8 cellular contexts compared by ENCODE assay signal in the genomic region with DNA sequence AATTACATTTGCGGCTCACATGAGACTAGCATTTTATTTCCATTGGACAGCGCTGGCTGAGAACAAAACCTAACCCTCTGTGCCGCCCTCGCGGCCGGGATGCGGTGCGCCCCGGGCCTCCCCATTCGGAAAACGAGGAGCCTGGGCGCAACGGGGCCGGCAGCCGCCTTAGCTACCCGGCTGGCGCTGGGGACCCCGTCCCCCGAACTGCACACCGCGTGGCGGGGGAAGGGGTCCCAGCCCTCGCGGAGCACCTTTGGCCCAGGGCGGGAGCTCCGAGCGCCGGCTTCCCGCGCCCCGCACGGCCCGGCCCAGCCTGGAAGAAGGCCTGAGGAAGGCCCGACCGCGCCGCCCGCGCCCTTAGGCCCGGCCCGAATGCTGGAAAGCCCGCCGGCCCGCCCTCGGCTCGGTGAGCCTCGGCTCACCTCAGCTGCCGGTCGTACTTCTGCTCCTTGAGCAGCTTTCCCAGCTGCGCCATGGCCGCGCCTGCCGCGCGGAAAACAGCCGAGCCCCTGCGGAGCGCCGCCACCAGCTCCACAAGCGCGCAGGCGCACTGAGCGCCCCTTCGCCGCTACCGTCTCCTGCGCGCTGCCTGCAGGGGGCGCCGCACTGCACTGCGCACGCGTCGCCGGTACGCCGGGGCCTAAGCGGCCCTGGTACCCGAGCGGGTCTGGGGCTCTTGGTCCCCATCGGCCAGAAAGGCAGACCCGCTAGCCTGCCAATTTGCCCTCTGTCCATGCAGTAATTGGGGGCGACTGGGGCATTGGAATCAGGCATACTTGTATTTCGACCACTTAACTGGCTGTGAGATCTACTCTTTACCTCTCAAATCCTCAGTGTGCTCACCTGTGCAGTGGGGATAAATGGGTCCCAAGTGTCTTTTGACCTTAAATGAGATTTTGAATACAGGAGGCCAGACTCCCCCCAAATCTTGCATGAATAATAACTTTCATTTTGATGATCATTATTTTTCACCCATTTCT. TPM values are rescaled to one million over a fixed set of nuclear protein-coding genes. Genes with fewer than 3 reads are reported as not detected.
DNase-seq lines count a peak whose midpoint lies in the region; ATAC-seq and TF ChIP-seq lines count a peak whose summit lies in the region.

Gene NAE1 (minus strand): TSS at position 555 of the 983 bp plus-strand sequence. CDS start 77 bp downstream, at position 478.

- no peaks in the 10 kb centered on the region for H3K27me3 ChIP-seq in naive thymus-derived CD4-positive, alpha-beta T cell (ENCODE audit: control insufficient read depth in 2 of 2, insufficient read depth in 2 of 2, low read length in 2 of 2)

- H3K4me3 Mint-ChIP-seq in activated T-cell treated with anti-CD3 and anti-CD28 coated beads, Interleukin-2, amount 50 U/mL, for 72 hours = peak within 1 kb of the TSS; percentile 71 to 79
- peak within 1 kb of the TSS; percentile 75 to 89 (median 79) for H3K4me3 Mint-ChIP-seq in naive thymus-derived CD4-positive, alpha-beta T cell
- H3K4me3 Mint-ChIP-seq in stimulated activated naive B cell treated with anti-CD40 and anti-IgM and Interleukin-4, amounts not matched to agents 10 μg/mL and 1 μg/mL and 100 μg/mL, for 72 hours = peak within 1 kb of the TSS; percentile 72 to 83

- H3K4me1 ChIP-seq in naive thymus-derived CD4-positive, alpha-beta T cell (ENCODE audit: control insufficient read depth in 2 of 2, insufficient read depth in 2 of 2, low read length in 2 of 2) = peaks cover 19 to 28% of the 10 kb centered on the region in 2 donors

- DNase-seq in DMS79 treated with DMSO at 0.1 percent for 48 hours (lab: John Stamatoyannopoulos, UW) (peak; percentile 38), KG1 (lab: John Stamatoyannopoulos, UW) (peak; percentile 82), fibroblast of gingiva (ENCODE audit: low read depth) (peak; percentile 79)
- DNase-seq in activated T-cell treated with anti-CD3 and anti-CD28 coated beads, Interleukin-2, amount 50 U/mL, for 72 hours = peak; percentile 90 to 95
- DNase-seq in naive thymus-derived CD4-positive, alpha-beta T cell = peak; percentile 82 to 97 (median 93)
- DNase-seq in stimulated activated naive B cell treated with anti-CD40 and anti-IgM and Interleukin-4, amounts not matched to agents 10 μg/mL and 1 μg/mL and 100 μg/mL, for 72 hours = peak; percentile 89

- POLR2A ChIA-PET in naive thymus-derived CD4-positive, alpha-beta T cell (lab: Charles Lee) = interaction anchor here (0.6 to 2.6 kb wide), 16 partner anchors 10 to 424 kb away, joined by 3 to 21 read pairs (median 4); partner anchors contain the start of genes CIAO2B, CKLF, DYNC1LI2 and PDP2

- H3K36me3 ChIP-seq in naive thymus-derived CD4-positive, alpha-beta T cell (ENCODE audit: control insufficient read depth in 2 of 3, insufficient read depth in 3 of 3, low read length in 3 of 3) = peaks cover 0 to 18% (median 2%) of the 10 kb centered on the region in 3 experiments

- H3K9me3 Mint-ChIP-seq in activated T-cell treated with anti-CD3 and anti-CD28 coated beads, Interleukin-2, amount 50 U/mL, for 72 hours = no peaks in the 10 kb centered on the region
- H3K9me3 Mint-ChIP-seq in naive thymus-derived CD4-positive, alpha-beta T cell = peaks cover 0 to 2% (median 0%) of the 10 kb centered on the region in 11 donors
- H3K9me3 Mint-ChIP-seq in stimulated activated naive B cell treated with anti-CD40 and anti-IgM and Interleukin-4, amounts not matched to agents 10 μg/mL and 1 μg/mL and 100 μg/mL, for 72 hours = no peaks in the 10 kb centered on the region

- no peaks in the 10 kb centered on the region for H3K27me3 Mint-ChIP-seq in activated T-cell treated with anti-CD3 and anti-CD28 coated beads, Interleukin-2, amount 50 U/mL, for 72 hours (ENCODE audit: low read depth)
- H3K27me3 Mint-ChIP-seq in naive thymus-derived CD4-positive, alpha-beta T cell = no peaks in the 10 kb centered on the region
- peaks cover 1 to 11% of the 10 kb centered on the region in 2 donors for H3K27me3 Mint-ChIP-seq in stimulated activated naive B cell treated with anti-CD40 and anti-IgM and Interleukin-4, amounts not matched to agents 10 μg/mL and 1 μg/mL and 100 μg/mL, for 72 hours

- no peaks in the 10 kb centered on the region for H3K9me3 ChIP-seq in naive thymus-derived CD4-positive, alpha-beta T cell (ENCODE audit: control insufficient read depth in 2 of 3, low read length in 3 of 3)

- ATAC-seq in GM21723 (IDR thresholded peaks at IDR 0.05; ENCODE audit: unreplicated experiment) = peak; percentile 88
- peak; percentile 95 to 96 for ATAC-seq in activated T-cell treated with anti-CD3 and anti-CD28 coated beads, Interleukin-2, amount 50 U/mL, for 72 hours (replicated peaks in 1 of 2)
- peak; percentile 99 for ATAC-seq in naive thymus-derived CD4-positive, alpha-beta T cell
- ATAC-seq in stimulated activated naive B cell treated with anti-CD40 and anti-IgM and Interleukin-4, amounts not matched to agents 10 μg/mL and 1 μg/mL and 100 μg/mL, for 72 hours (replicated peaks) = peak; percentile 97

- H3K27ac ChIP-seq in naive thymus-derived CD4-positive, alpha-beta T cell (ENCODE audit: low read depth, low read length) = peak within 1 kb of the TSS; percentile 78

- peak within 1 kb of the TSS; percentile 84 for H3K4me3 ChIP-seq in naive thymus-derived CD4-positive, alpha-beta T cell (ENCODE audit: low read length)

- CTCF ChIA-PET in naive thymus-derived CD4-positive, alpha-beta T cell (lab: Charles Lee) = interaction anchor here (0.5 to 1.9 kb wide), 23 partner anchors 8 to 179 kb away, joined by 3 to 15 read pairs (median 3); partner anchors contain the start of genes CA7, DYNC1LI2 and PDP2

- intact Hi-C loops in naive thymus-derived CD4-positive, alpha-beta T cell (cut with micrococcal nuclease) = loop anchor here (1.0 to 5.0 kb wide), 6 partner anchors 37 to 97 kb away; partner anchors contain the start of genes DYNC1LI2 (in 2 of the 2) and RRAD (in 1 of the 2)

- peaks cover 49% of the 10 kb centered on the region for H3K4me1 Mint-ChIP-seq in activated T-cell treated with anti-CD3 and anti-CD28 coated beads, Interleukin-2, amount 50 U/mL, for 72 hours (ENCODE audit: low read depth)
- H3K4me1 Mint-ChIP-seq in naive thymus-derived CD4-positive, alpha-beta T cell = peaks cover 15 to 36% (median 34%) of the 10 kb centered on the region in 7 donors
- peaks cover 13 to 30% of the 10 kb centered on the region in 2 donors for H3K4me1 Mint-ChIP-seq in stimulated activated naive B cell treated with anti-CD40 and anti-IgM and Interleukin-4, amounts not matched to agents 10 μg/mL and 1 μg/mL and 100 μg/mL, for 72 hours

- H3K36me3 Mint-ChIP-seq in activated T-cell treated with anti-CD3 and anti-CD28 coated beads, Interleukin-2, amount 50 U/mL, for 72 hours (ENCODE audit: insufficient read depth in 2 of 2) = peaks cover 5 to 14% of the 10 kb centered on the region in 2 donors
- H3K36me3 Mint-ChIP-seq in naive thymus-derived CD4-positive, alpha-beta T cell = peaks cover 0 to 13% (median 9%) of the 10 kb centered on the region in 5 donors
- H3K36me3 Mint-ChIP-seq in stimulated activated naive B cell treated with anti-CD40 and anti-IgM and Interleukin-4, amounts not matched to agents 10 μg/mL and 1 μg/mL and 100 μg/mL, for 72 hours = peaks cover 3 to 15% of the 10 kb centered on the region in 2 donors

- H3K27ac Mint-ChIP-seq in activated T-cell treated with anti-CD3 and anti-CD28 coated beads, Interleukin-2, amount 50 U/mL, for 72 hours = peak within 1 kb of the TSS; percentile 57
- H3K27ac Mint-ChIP-seq in naive thymus-derived CD4-positive, alpha-beta T cell = peak within 1 kb of the TSS in 8 of 9 donors; percentile 32 to 86 (median 59)
- H3K27ac Mint-ChIP-seq in stimulated activated naive B cell treated with anti-CD40 and anti-IgM and Interleukin-4, amounts not matched to agents 10 μg/mL and 1 μg/mL and 100 μg/mL, for 72 hours = peak within 1 kb of the TSS; percentile 62

TF ChIP-seq in PFSK-1, 5 proteins besides CTCF, POLR2A, EP300 and RAD21:
- TF ChIP-seq, protein P1, sequence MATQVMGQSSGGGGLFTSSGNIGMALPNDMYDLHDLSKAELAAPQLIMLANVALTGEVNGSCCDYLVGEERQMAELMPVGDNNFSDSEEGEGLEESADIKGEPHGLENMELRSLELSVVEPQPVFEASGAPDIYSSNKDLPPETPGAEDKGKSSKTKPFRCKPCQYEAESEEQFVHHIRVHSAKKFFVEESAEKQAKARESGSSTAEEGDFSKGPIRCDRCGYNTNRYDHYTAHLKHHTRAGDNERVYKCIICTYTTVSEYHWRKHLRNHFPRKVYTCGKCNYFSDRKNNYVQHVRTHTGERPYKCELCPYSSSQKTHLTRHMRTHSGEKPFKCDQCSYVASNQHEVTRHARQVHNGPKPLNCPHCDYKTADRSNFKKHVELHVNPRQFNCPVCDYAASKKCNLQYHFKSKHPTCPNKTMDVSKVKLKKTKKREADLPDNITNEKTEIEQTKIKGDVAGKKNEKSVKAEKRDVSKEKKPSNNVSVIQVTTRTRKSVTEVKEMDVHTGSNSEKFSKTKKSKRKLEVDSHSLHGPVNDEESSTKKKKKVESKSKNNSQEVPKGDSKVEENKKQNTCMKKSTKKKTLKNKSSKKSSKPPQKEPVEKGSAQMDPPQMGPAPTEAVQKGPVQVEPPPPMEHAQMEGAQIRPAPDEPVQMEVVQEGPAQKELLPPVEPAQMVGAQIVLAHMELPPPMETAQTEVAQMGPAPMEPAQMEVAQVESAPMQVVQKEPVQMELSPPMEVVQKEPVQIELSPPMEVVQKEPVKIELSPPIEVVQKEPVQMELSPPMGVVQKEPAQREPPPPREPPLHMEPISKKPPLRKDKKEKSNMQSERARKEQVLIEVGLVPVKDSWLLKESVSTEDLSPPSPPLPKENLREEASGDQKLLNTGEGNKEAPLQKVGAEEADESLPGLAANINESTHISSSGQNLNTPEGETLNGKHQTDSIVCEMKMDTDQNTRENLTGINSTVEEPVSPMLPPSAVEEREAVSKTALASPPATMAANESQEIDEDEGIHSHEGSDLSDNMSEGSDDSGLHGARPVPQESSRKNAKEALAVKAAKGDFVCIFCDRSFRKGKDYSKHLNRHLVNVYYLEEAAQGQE (IDR thresholded peaks at IDR 0.05; ENCODE audit: insufficient read depth in 1 of 2, low read depth in 2 of 2, low read length in 2 of 2) = no peak
- TF ChIP-seq SIN3A (IDR thresholded peaks at IDR 0.05; ENCODE audit: borderline replicate concordance, insufficient read depth, low read length) = no peak
- peak; percentile 80 for TF ChIP-seq FOXP2 (optimal IDR thresholded peaks at IDR 0.05; ENCODE audit: borderline replicate concordance, extremely low read depth, extremely low read length, insufficient read depth)
- peak; percentile 92 for TF ChIP-seq POLR2AphosphoS5 (IDR thresholded peaks at IDR 0.05; ENCODE audit: low read depth, low read length)
- TF ChIP-seq TAF1 (IDR thresholded peaks at IDR 0.05; ENCODE audit: borderline replicate concordance, insufficient read depth, low read length) = peak; percentile 67

RNA-seq across cellular contexts. Expression of gene NAE1, which starts in this region (rescaled TPM):
- polyA plus RNA-seq in PFSK-1 (2012; ENCODE audit: insufficient read length, low read depth) = 47.1 TPM
- 100 to 1,000 TPM in 1 of 2 donors, 10 to 100 TPM in 1; 94.5 to 100 TPM for total RNA-seq in activated T-cell treated with anti-CD3 and anti-CD28 coated beads, Interleukin-2, amount 50 U/mL, for 72 hours
- total RNA-seq in naive thymus-derived CD4-positive, alpha-beta T cell = 10 to 100 TPM; 62.3 to 96.6 (median 90.7) TPM
- polyA plus RNA-seq in naive thymus-derived CD4-positive, alpha-beta T cell = 100 to 1,000 TPM; 103 TPM

Comparison
In these comparisons a context has a peak if more than half of its experiments do, and no peak if none do; other contexts are left out.
1. Peak in every context shown above with its lines: DNase-seq, ATAC-seq, H3K4me3 ChIP-seq and H3K27ac ChIP-seq.
2. DNase-seq: peak in every context shown above with its lines; median percentile 93 in naive thymus-derived CD4-positive, alpha-beta T cell; 92 in activated T-cell treated with anti-CD3 and anti-CD28 coated beads, Interleukin-2, amount 50 U/mL, for 72 hours; 89 in stimulated activated naive B cell treated with anti-CD40 and anti-IgM and Interleukin-4, amounts not matched to agents 10 μg/mL and 1 μg/mL and 100 μg/mL, for 72 hours; 82 in KG1; 79 in fibroblast of gingiva; 38 in DMS79 treated with DMSO at 0.1 percent for 48 hours.